24 cellular contexts compared by ENCODE assay signal in the genomic region with DNA sequence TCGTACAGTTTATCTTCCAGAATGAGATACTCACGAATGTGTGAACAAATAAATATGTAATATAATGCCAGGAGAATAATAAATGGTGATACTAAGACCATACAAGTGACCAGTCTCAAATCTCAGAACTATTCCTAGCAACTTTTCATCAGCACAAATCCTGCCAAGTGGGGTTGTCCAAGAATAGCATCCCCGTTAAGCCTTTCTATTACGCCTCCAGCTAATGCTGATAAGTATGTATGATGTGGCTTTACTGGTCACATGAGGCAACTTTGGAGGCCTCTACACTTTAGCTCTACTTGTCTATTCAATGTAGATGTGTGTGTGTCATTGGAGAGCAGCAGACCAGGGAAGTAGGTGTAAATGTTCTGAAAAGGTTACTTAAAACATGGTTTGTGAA.
"Had no signal": no experiment of that assay in that cellular context is flagged by ENCODE, and none has a peak within 500 bp of the region (broad histone marks: within the 10 kb centered on the region; RNA-seq: fewer than 3 reads in every experiment).

No MANE protein-coding gene starts in this region.

- H3K4me1 ChIP-seq: left lung, pancreas, uterus had no signal

- H3K4me3 Mint-ChIP-seq: activated naive CD4-positive, alpha-beta T cell treated with anti-CD3 and anti-CD28 coated beads, Interleukin-2, amount 50 U/mL, for 24 hours; central memory CD8-positive, alpha-beta T cell; nephron progenitor cell; T-helper 2 cell treated with Interferon-gamma antibody and Interleukin-4, amounts not matched to agents 5 μg/mL and 100 μg/mL, for 36 hours had no signal

- DNase-seq: activated CD4-positive, alpha-beta T cell treated with anti-CD3 and anti-CD28 coated beads for 1 hour; activated gamma-delta T cell treated with Interleukin-2 at 50 U/mL for 16 hours; activated T-cell treated with anti-CD3 and anti-CD28 coated beads, Interleukin-2, amount 50 U/mL, for 1 hour; aorta; brain microvascular endothelial cell; effector memory CD4-positive, alpha-beta T cell; kidney; left lung; mammary epithelial cell; midbrain; nephron progenitor cell; pancreas; sigmoid colon; stimulated activated CD4-positive, alpha-beta T cell treated with anti-CD3 and anti-CD28 coated beads, Interleukin-2, amount 100 ng/mL, for 48 hours; stimulated activated naive CD4-positive, alpha-beta T cell; testis; trophoblast cell; uterus had no signal

- ATAC-seq: esophagus mucosa, left lung, pancreas had no signal

- H3K9me3 ChIP-seq: pancreas, sigmoid colon, testis, uterus had no signal

- H3K27ac Mint-ChIP-seq: activated naive CD4-positive, alpha-beta T cell treated with anti-CD3 and anti-CD28 coated beads, Interleukin-2, amount 50 U/mL, for 24 hours; nephron progenitor cell; T-helper 2 cell treated with Interferon-gamma antibody and Interleukin-4, amounts not matched to agents 5 μg/mL and 100 μg/mL, for 36 hours had no signal

- H3K36me3 ChIP-seq: brain microvascular endothelial cell, left lung, pancreas, sigmoid colon, uterus had no signal

- H3K27ac ChIP-seq: brain microvascular endothelial cell, left lung, pancreas, sigmoid colon, testis, uterus had no signal

- H3K4me3 ChIP-seq: left lung, pancreas, sigmoid colon, testis, uterus had no signal

- FAIRE-seq: endothelial cell of umbilical vein, kidney, pancreas, TTC549 had no signal

- H3K36me3 Mint-ChIP-seq: activated naive CD4-positive, alpha-beta T cell treated with anti-CD3 and anti-CD28 coated beads, Interleukin-2, amount 50 U/mL, for 24 hours had no signal

- H3K9me3 Mint-ChIP-seq: activated naive CD4-positive, alpha-beta T cell treated with anti-CD3 and anti-CD28 coated beads, Interleukin-2, amount 50 U/mL, for 24 hours; T-helper 2 cell treated with Interferon-gamma antibody and Interleukin-4, amounts not matched to agents 5 μg/mL and 100 μg/mL, for 36 hours had no signal

- H3K4me1 Mint-ChIP-seq: central memory CD8-positive, alpha-beta T cell had no signal

- H3K27me3 ChIP-seq: brain microvascular endothelial cell, left lung, pancreas, sigmoid colon, testis, uterus had no signal
